Comparison of ENCODE assay signal across 28 cellular contexts in the genomic region with DNA sequence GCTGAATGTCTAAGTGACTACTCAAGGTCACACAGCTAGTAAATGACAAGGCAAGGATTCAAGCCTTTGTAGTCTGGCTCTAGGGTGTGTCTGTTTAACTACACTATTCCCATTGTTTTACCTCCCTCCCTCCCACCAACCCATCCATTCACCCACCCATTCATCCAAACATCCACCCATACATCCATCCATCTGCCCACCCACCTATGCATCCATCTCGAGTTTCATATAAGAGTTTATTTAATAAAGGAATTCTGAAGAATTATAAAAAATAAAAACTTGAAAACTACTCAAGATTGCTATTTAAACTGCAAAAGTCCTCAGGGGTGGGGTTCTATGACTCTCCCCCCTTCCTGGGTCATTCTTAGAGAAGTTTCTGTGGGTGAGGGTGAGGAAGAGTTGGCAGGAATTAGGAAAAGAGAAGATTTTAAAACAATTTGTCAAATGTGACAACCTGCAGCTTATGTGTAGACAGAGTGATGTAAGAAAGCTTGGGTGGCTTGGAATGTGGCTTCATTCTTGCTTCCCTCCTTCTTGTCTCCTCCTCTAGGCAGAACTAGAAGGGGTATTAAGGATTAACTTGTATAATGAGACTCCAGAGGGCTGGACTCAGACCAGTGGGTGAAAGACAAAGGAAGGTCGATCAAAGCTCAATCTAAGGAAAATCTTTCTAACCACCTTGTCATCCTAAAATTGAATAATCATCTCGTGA. TPM values are rescaled to one million over a fixed set of nuclear protein-coding genes. Genes with fewer than 3 reads are reported as not detected.
"Had no signal": no experiment of that assay in that cellular context is flagged by ENCODE, and none has a peak within 500 bp of the region (broad histone marks: within the 10 kb centered on the region; RNA-seq: fewer than 3 reads in every experiment).

No MANE protein-coding gene starts in this region.

- DNase-seq: activated B cell treated with CpG ODN at 0.5 μM for 24 hours; activated CD4-positive, alpha-beta T cell treated with anti-CD3 and anti-CD28 coated beads for 36 hours; activated CD4-positive, alpha-beta T cell treated with anti-CD3 and anti-CD28 coated beads, Interleukin-2, amount 50 U/mL, for 4 hours; activated naive CD4-positive, alpha-beta T cell treated with Interleukin-2 at 50 U/mL for 16 hours; activated T-cell treated with anti-CD3 and anti-CD28 coated beads for 4 hours; activated T-cell treated with anti-CD3 and anti-CD28 coated beads, Interleukin-2, amount 50 U/mL, for 72 hours; cerebellar nuclear complex; colonic mucosa; effector memory CD8-positive, alpha-beta T cell; heart right ventricle; left cardiac atrium; left ventricle myocardium superior; mammary epithelial cell; nephron progenitor cell; pancreas; retina; sigmoid colon; small intestine; stimulated activated CD4-positive, alpha-beta T cell treated with anti-CD3 and anti-CD28 coated beads, Interleukin-1b, Interleukin-23, amount 100 ng/mL, for 48 hours; stimulated activated CD4-positive, alpha-beta T cell treated with anti-CD3 and anti-CD28 coated beads, Interleukin-4, amount 100 ng/mL, for 4 hours; stimulated activated CD8-positive, alpha-beta memory T cell treated with anti-CD3 and anti-CD28 coated beads, Interleukin-4, amount 100 ng/mL, for 48 hours; stimulated activated naive CD8-positive, alpha-beta T cell treated with anti-CD3 and anti-CD28 coated beads, Interleukin-15, amount 100 ng/mL, for 72 hours; T-helper 1 cell; tibial artery; upper lobe of right lung had no signal

- H3K36me3 ChIP-seq: cardiac muscle cell, colonic mucosa, heart right ventricle, pancreas, prostate gland, sigmoid colon, tibial artery, upper lobe of right lung had no signal

- H3K9me3 ChIP-seq: colonic mucosa, pancreas, prostate gland, sigmoid colon, upper lobe of right lung had no signal

- H3K4me1 ChIP-seq: colonic mucosa, heart right ventricle, pancreas, prostate gland, sigmoid colon, tibial artery, upper lobe of right lung had no signal

- H3K27ac ChIP-seq: cardiac muscle cell, colonic mucosa, heart right ventricle, pancreas, prostate gland, sigmoid colon, tibial artery, upper lobe of right lung had no signal

- H3K27me3 ChIP-seq: colonic mucosa had no signal

- ATAC-seq: activated CD4-positive, alpha-beta T cell treated with anti-CD3 and anti-CD28 coated beads for 36 hours; activated T-cell treated with anti-CD3 and anti-CD28 coated beads, Interleukin-2, amount 50 U/mL, for 72 hours; effector memory CD8-positive, alpha-beta T cell; left cardiac atrium; left ventricle myocardium superior; pancreas; stimulated activated memory B cell treated with anti-CD40 and anti-IgM and Interleukin-4, amounts not matched to agents 10 μg/mL and 1 μg/mL and 100 μg/mL, for 72 hours; stimulated activated naive CD8-positive, alpha-beta T cell treated with anti-CD3 and anti-CD28 coated beads, Interleukin-15, amount 100 ng/mL, for 72 hours; upper lobe of right lung had no signal

- H3K4me3 ChIP-seq: cardiac muscle cell, colonic mucosa, heart right ventricle, pancreas, prostate gland, sigmoid colon, tibial artery, upper lobe of right lung had no signal

- FAIRE-seq: pancreas, small intestine had no signal

RNA-seq across cellular contexts. Expression of a gene that starts 13.4 kb away (rescaled TPM):
- total RNA-seq: activated B cell treated with CpG ODN at 0.5 μM for 24 hours; activated CD4-positive, alpha-beta T cell treated with anti-CD3 and anti-CD28 coated beads for 36 hours; mammary epithelial cell had no signal
- polyA plus RNA-seq: mammary epithelial cell had no signal
